In the genomic region with DNA sequence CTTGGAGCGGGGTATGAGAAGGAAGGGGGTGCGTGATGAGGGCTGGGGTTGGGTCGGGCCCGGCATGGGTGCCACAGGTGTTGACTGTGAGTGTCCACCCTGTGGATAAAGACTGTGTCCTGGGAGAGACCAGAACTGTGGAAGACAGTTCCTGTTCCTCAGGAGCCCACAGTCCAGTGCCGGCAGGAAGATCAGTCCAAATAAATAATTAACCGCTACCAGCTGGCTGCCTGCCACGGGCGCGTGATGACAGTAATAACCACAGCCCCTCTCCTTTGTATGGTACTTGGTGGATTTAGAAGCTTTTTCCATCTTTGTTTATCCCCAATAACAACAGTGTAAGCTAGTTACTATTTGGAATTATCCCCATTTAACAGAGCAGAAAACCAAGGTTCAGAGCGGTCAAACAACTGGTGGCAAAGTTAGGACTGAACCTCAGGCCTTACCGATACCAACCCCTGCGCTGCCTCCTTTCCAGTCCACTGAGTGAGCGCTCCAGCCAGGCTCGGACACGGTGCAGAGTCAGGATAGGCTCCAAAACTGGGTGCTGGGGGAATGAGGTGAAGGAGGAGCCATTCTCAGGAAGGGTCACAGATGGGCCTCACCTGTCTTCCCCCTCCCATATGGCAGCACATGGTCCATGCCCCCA, we compare ENCODE assay signal across 10 cellular contexts. TPM values are rescaled to one million over a fixed set of nuclear protein-coding genes. Genes with fewer than 3 reads are reported as not detected.
DNase-seq lines count a peak whose midpoint lies in the region; ATAC-seq, FAIRE-seq and TF ChIP-seq lines count a peak whose summit lies in the region.
"Had no signal": no experiment of that assay in that cellular context is flagged by ENCODE, and none has a peak within 500 bp of the region (broad histone marks: within the 10 kb centered on the region; RNA-seq: fewer than 3 reads in every experiment).

No MANE protein-coding gene starts in this region.

- peaks cover 52% of the 10 kb centered on the region for H3K4me1 Mint-ChIP-seq in astrocyte (ENCODE audit: low read depth, unreplicated experiment)

- H3K4me2 ChIP-seq in astrocyte (ENCODE audit: low read length), result peak overlapping the region; percentile 100

- H3K27ac Mint-ChIP-seq in astrocyte (ENCODE audit: unreplicated experiment), result peak overlapping the region; percentile 62

- H3K36me3 ChIP-seq in astrocyte (ENCODE audit: insufficient read depth, low read length) (no peaks in the 10 kb centered on the region), subcutaneous abdominal adipose tissue (ENCODE audit: control insufficient read depth in 5 of 5, insufficient read depth in 5 of 5, low read length in 5 of 5) (peaks cover 0 to 3% (median 0%) of the 10 kb centered on the region in 5 donors)

- peaks cover 67% of the 10 kb centered on the region for H3K4me1 ChIP-seq in astrocyte (ENCODE audit: insufficient read depth, low read length)
- H3K4me1 ChIP-seq in subcutaneous abdominal adipose tissue (ENCODE audit: control insufficient read depth in 5 of 5, insufficient read depth in 5 of 5, low read length in 5 of 5), result peaks cover 41 to 82% (median 78%) of the 10 kb centered on the region in 5 donors

- H3K9ac ChIP-seq in astrocyte (ENCODE audit: low read length), result peak overlapping the region; percentile 98
- H3K9ac ChIP-seq in subcutaneous abdominal adipose tissue (ENCODE audit: low read length in 5 of 5), result peak overlapping the region in 2 of 5 donors; percentile 39 to 62

- H3K27ac ChIP-seq in astrocyte (ENCODE audit: low read depth, low read length) (no peak overlapping the region), subcutaneous abdominal adipose tissue (ENCODE audit: low read depth, low read length) (peak overlapping the region; percentile 30)

- no peaks in the 10 kb centered on the region for H3K9me3 ChIP-seq in astrocyte (ENCODE audit: insufficient read depth, low read depth, low read length)
- H3K9me3 ChIP-seq in subcutaneous abdominal adipose tissue (ENCODE audit: control insufficient read depth in 5 of 5, low read length in 5 of 5), result no peaks in the 10 kb centered on the region

- H4K20me1 ChIP-seq in astrocyte (ENCODE audit: insufficient read depth, low read length), result peaks cover 90% of the 10 kb centered on the region

- FAIRE-seq in astrocyte (lab: Jason Lieb, UNC), result no peak
- FAIRE-seq: colon had no signal

- DNase-seq in NCI-H1092 treated with DMSO at 0.1 percent for 48 hours (lab: John Stamatoyannopoulos, UW) (peak; percentile 5), NCI-H1092 (lab: John Stamatoyannopoulos, UW) (no peak), astrocyte (ENCODE audit: low read depth) (peak; percentile 58), kidney tubule cell (ENCODE audit: low spot score) (peak; percentile 85), GM19240 (ENCODE audit: insufficient read length, low spot score) (no peak), Ammon's horn (ENCODE audit: low spot score) (no peak)
- DNase-seq: 8988T had no signal

- no peak for TF ChIP-seq CTCF in astrocyte (IDR thresholded peaks at IDR 0.05; ENCODE audit: insufficient read depth, low read depth, low read length)

- H3K4me3 ChIP-seq in astrocyte (ENCODE audit: insufficient read depth, low read depth, low read length) (no peak overlapping the region), subcutaneous abdominal adipose tissue (ENCODE audit: low read depth in 1 of 5, low read length in 5 of 5) (peak overlapping the region; percentile 18 to 45 (median 26))

- peaks cover 98% of the 10 kb centered on the region for H3K79me2 ChIP-seq in astrocyte (ENCODE audit: insufficient read depth, low read length)

- H3K27me3 Mint-ChIP-seq in astrocyte (ENCODE audit: low read depth, unreplicated experiment), result no peaks in the 10 kb centered on the region

- H3K27me3 ChIP-seq in astrocyte (ENCODE audit: insufficient read depth, low read length) (no peaks in the 10 kb centered on the region), subcutaneous abdominal adipose tissue (ENCODE audit: control insufficient read depth in 5 of 5, insufficient read depth in 4 of 5, low read length in 5 of 5) (no peaks in the 10 kb centered on the region)

- H3K36me3 Mint-ChIP-seq in astrocyte (ENCODE audit: low read depth, unreplicated experiment), result no peaks in the 10 kb centered on the region

- H3K4me3 Mint-ChIP-seq in astrocyte (ENCODE audit: unreplicated experiment), result no peak overlapping the region

- H2AFZ ChIP-seq in astrocyte (ENCODE audit: low read depth, low read length), result no peak overlapping the region

- no peaks in the 10 kb centered on the region for H3K9me3 Mint-ChIP-seq in astrocyte (ENCODE audit: unreplicated experiment)

- ATAC-seq in HG02970 (IDR thresholded peaks at IDR 0.05; ENCODE audit: low FRiP score, unreplicated experiment), result no peak

RNA-seq across cellular contexts. Expression of a gene that starts 5.1 kb away (rescaled TPM):
- 45.5 and 49.7 TPM in 2 replicates for total RNA-seq in astrocyte

Comparison
In these comparisons a context has a peak if more than half of its experiments do, and no peak if none do; other contexts are left out.
1. DNase-seq: peak in NCI-H1092 treated with DMSO at 0.1 percent for 48 hours (single experiment), astrocyte (single experiment) and kidney tubule cell (single experiment); none in NCI-H1092 (single experiment), GM19240 (single experiment) and Ammon's horn (single experiment).